In the genomic region with DNA sequence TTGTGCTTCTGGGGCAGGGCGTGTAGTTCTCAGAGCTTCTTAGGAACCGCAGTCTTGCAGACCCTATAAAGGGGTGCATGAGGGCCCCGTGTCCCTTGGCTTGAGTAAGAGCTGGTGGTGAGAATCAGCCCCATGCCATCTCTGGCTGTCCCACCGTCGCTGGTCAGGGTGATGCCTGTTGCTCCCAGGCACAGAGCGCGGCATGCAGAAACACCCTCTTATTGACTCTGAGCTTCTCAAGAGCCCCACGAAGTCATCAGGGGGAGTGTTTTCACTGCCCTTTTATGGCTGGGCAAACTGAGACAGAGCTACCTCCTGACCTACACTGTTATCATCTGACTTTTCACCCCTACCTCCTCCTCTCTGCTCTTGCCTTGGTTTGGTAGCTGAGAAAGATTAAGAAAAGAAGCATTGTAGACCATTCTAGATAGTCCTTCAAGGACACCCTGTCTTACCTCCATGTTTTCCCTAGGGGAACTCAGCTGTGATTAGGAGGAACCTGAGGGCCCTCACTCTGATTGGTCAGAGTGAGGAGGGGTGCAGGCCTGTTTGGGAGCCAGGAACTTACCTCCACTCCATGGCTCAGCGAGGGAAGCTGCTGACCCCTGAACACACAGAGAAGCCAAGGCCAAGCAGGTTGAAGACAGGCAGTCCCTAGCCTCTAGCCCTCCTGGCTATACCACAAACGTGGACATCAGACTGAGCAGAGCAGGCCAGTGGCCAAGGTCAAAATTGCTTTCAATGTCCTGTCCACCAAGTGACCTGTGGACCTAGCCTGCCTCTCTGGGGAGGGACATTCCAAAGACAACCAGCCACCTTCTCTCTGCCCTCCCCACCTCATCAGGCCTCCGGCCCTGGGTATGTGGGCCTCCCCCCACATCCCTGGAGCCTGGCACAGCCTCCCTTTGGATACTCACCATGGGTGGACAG, we compare ENCODE assay signal across 1 cellular context.
TF ChIP-seq lines count a peak whose summit lies in the region.

No MANE protein-coding gene starts in this region.

TF ChIP-seq in H1, 55 proteins besides CTCF, POLR2A, EP300 and RAD21:
- no peak for TF ChIP-seq EGR1 (IDR thresholded peaks at IDR 0.05; ENCODE audit: borderline replicate concordance, low read depth, low read length)
